ENCODE assay signal across 17 cellular contexts in genomic region chr22:22048981-22049531, GRCh38.
"Had no signal": no experiment of that assay in that cellular context is flagged by ENCODE, and none has a peak within 500 bp of the region (broad histone marks: within the 10 kb centered on the region; RNA-seq: fewer than 3 reads in every experiment).

No MANE protein-coding gene starts in this region.

- H3K9me3 Mint-ChIP-seq: natural killer cell, type B pancreatic cell had no signal

- H3K27ac Mint-ChIP-seq: natural killer cell, progenitor cell of endocrine pancreas, type B pancreatic cell had no signal

- H3K36me3 ChIP-seq: heart right ventricle, ovary had no signal

- H3K4me3 Mint-ChIP-seq: natural killer cell, neural crest cell, type B pancreatic cell had no signal

- ATAC-seq: heart right ventricle, left lobe of liver, mucosa of descending colon, natural killer cell, right cardiac atrium had no signal

- DNase-seq: effector CD4-positive, alpha-beta T cell; heart right ventricle; hypothalamus; islet precursor cell; mammary epithelial cell; mucosa of descending colon; natural killer cell; ovary; right cardiac atrium; small intestine; stimulated activated CD4-positive, alpha-beta T cell treated with anti-CD3 and anti-CD28 coated beads, Interleukin-12 subunit alpha, Interleukin-12 subunit beta, amount 100 ng/mL, for 4 hours; stimulated activated naive CD4-positive, alpha-beta T cell treated with Interleukin-2 at 50 U/mL for 16 hours had no signal

- H3K36me3 Mint-ChIP-seq: natural killer cell, type B pancreatic cell had no signal

- H3K4me3 ChIP-seq: coronary artery, heart right ventricle, mucosa of descending colon, ovary had no signal

- H3K4me1 ChIP-seq: heart right ventricle had no signal

- H3K9me3 ChIP-seq: mucosa of descending colon, ovary had no signal

- H3K4me1 Mint-ChIP-seq: natural killer cell had no signal

- H3K27ac ChIP-seq: coronary artery, heart right ventricle, ovary had no signal
